22 cellular contexts compared by ENCODE assay signal in the genomic region with DNA sequence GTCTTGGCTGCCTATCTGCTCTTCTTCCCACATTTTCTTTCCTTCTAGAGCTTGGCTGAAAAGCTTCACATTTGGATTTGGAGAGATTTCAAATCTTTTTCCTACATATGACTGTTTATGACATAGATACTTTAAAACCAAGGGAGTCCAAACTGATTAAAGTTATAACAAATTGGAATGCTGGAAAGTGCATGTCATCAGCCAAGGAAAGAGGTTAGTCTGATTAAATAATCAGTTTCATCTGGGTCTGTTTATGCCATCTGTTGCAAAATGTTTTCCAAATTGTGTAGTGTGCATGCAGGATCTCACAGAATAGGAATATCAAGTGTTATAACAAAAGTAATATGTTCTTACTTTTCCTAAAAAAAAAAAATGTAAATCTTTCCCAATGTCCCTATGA.
DNase-seq lines count a peak whose midpoint lies in the region; ATAC-seq and TF ChIP-seq lines count a peak whose summit lies in the region.
"Had no signal": no experiment of that assay in that cellular context is flagged by ENCODE, and none has a peak within 500 bp of the region (broad histone marks: within the 10 kb centered on the region; RNA-seq: fewer than 3 reads in every experiment).

No MANE protein-coding gene starts in this region.

- intact Hi-C loops in right lobe of liver (cut with DNase I) = no loop called here

- H3K4me1 ChIP-seq in mucosa of stomach (ENCODE audit: control insufficient read depth, insufficient read depth, low read length) = peaks cover 38% of the 10 kb centered on the region
- no peaks in the 10 kb centered on the region for H3K4me1 ChIP-seq in right lobe of liver
- H3K4me1 ChIP-seq: ascending aorta, parathyroid adenoma had no signal

- H3K27ac ChIP-seq in epithelial cell of prostate (peak overlapping the region; percentile 69), right lobe of liver (no peak overlapping the region)
- H3K27ac ChIP-seq: ascending aorta, gastroesophageal sphincter, parathyroid adenoma, sigmoid colon had no signal

- peak overlapping the region; percentile 55 for H3K9ac ChIP-seq in mucosa of stomach (ENCODE audit: low read length)
- H3K9ac ChIP-seq: parathyroid adenoma, SK-N-SH had no signal

- H3K36me3 ChIP-seq in mucosa of stomach (ENCODE audit: control insufficient read depth, insufficient read depth, low read length) = no peaks in the 10 kb centered on the region
- H3K36me3 ChIP-seq in right lobe of liver = no peaks in the 10 kb centered on the region
- H3K36me3 ChIP-seq: ascending aorta, gastroesophageal sphincter, sigmoid colon had no signal

- ATAC-seq in right lobe of liver (no peak), SK-N-SH treated with all-trans-retinoic acid at 6 μM for 48 hours (no peak), GM19324 (IDR thresholded peaks at IDR 0.05; ENCODE audit: low FRiP score, unreplicated experiment) (no peak)
- ATAC-seq: activated CD4-positive, CD25-positive, alpha-beta regulatory T cell treated with anti-CD3 and anti-CD28 coated beads, Interleukin-2, amount 50 U/mL, for 24 hours; gastroesophageal sphincter; HCT116; natural killer cell treated with Interleukin-12 subunit alpha and Interleukin-12 subunit beta and Interleukin-15 and Interleukin-18, amount 100 ng/mL, for 72 hours had no signal

- no peak for TF ChIP-seq POLR2A in right lobe of liver (IDR thresholded peaks at IDR 0.05)

- H3K4me3 ChIP-seq in AG10803 (ENCODE audit: low read length) = peak overlapping the region; percentile 11; the same call in 1 of the 2 replicates
- H3K4me3 ChIP-seq in mucosa of stomach (ENCODE audit: low read length) = peak overlapping the region; percentile 29
- no peak overlapping the region for H3K4me3 ChIP-seq in right lobe of liver
- H3K4me3 ChIP-seq: ascending aorta, gastroesophageal sphincter, sigmoid colon had no signal

- DNase-seq in AG10803 (ENCODE audit: low read depth) (peak; percentile 84), HS-5 (ENCODE audit: low read depth) (peak; percentile 18), epithelial cell of prostate (ENCODE audit: low read depth, low spot score) (no peak), right lobe of liver (no peak)
- DNase-seq in activated CD4-positive, alpha-beta T cell treated with anti-CD3 and anti-CD28 coated beads, Interleukin-2, amount 50 U/mL, for 48 hours = no peak
- DNase-seq: activated naive CD4-positive, alpha-beta T cell treated with anti-CD3 and anti-CD28 coated beads, Interleukin-2, amount 50 U/mL, for 16 hours; activated T-cell treated with anti-CD3 and anti-CD28 coated beads, Interleukin-2, amount 50 U/mL, for 48 hours; mesendoderm; NCI-H1417 treated with DMSO at 0.1 percent for 48 hours; NCI-H524 treated with DMSO at 0.1 percent for 48 hours; sigmoid colon; SK-N-SH; T1000 had no signal

- H3K27me3 ChIP-seq in mucosa of stomach (ENCODE audit: control insufficient read depth, insufficient read depth, low read length) (no peaks in the 10 kb centered on the region), right lobe of liver (no peaks in the 10 kb centered on the region)
- H3K27me3 ChIP-seq: ascending aorta, gastroesophageal sphincter, sigmoid colon had no signal

- H3K9me3 ChIP-seq in mucosa of stomach (ENCODE audit: control insufficient read depth, low read length) (no peaks in the 10 kb centered on the region), right lobe of liver (no peaks in the 10 kb centered on the region)
- H3K9me3 ChIP-seq: ascending aorta, gastroesophageal sphincter, sigmoid colon, SK-N-SH had no signal

- TF ChIP-seq CTCF in AG10803 (conservative IDR thresholded peaks at IDR 0.05; ENCODE audit: low read length) = no peak
- no peak for TF ChIP-seq CTCF in right lobe of liver (IDR thresholded peaks at IDR 0.05)

TF ChIP-seq in SK-N-SH treated with all-trans-retinoic acid at 6 μM for 48 hours, 23 proteins besides CTCF, POLR2A, EP300 and RAD21:
- TF ChIP-seq PPARA (CRISPR knock-in tag; IDR thresholded peaks at IDR 0.05; ENCODE audit: borderline replicate concordance) (no peak), RARB (CRISPR knock-in tag; IDR thresholded peaks at IDR 0.05) (no peak), ZFP3 (CRISPR knock-in tag; IDR thresholded peaks at IDR 0.05) (no peak), ZC3H10 (CRISPR knock-in tag; IDR thresholded peaks at IDR 0.05) (no peak), TSHZ2 (CRISPR knock-in tag; IDR thresholded peaks at IDR 0.05) (no peak), ZNF70 (CRISPR knock-in tag; IDR thresholded peaks at IDR 0.05) (no peak), ZFP30 (CRISPR knock-in tag; IDR thresholded peaks at IDR 0.05) (no peak), TCF4 (CRISPR knock-in tag; IDR thresholded peaks at IDR 0.05; ENCODE audit: borderline replicate concordance) (no peak), POU6F1 (CRISPR knock-in tag; IDR thresholded peaks at IDR 0.05; ENCODE audit: borderline replicate concordance, low read depth) (no peak), OSR1 (CRISPR knock-in tag; IDR thresholded peaks at IDR 0.05) (no peak), ARNTL (CRISPR knock-in tag; IDR thresholded peaks at IDR 0.05; ENCODE audit: borderline replicate concordance, low read depth) (no peak), ISL1 (CRISPR knock-in tag; IDR thresholded peaks at IDR 0.05) (no peak), TOX (CRISPR knock-in tag; IDR thresholded peaks at IDR 0.05; ENCODE audit: borderline replicate concordance) (no peak), ZNF565 (CRISPR knock-in tag; conservative IDR thresholded peaks at IDR 0.05; ENCODE audit: low read depth) (no peak), SNAI2 (CRISPR knock-in tag; IDR thresholded peaks at IDR 0.05) (no peak), GLIS3 (CRISPR knock-in tag; IDR thresholded peaks at IDR 0.05) (no peak), ZNF8 (CRISPR knock-in tag; IDR thresholded peaks at IDR 0.05) (no peak)
- TF ChIP-seq, protein P1, sequence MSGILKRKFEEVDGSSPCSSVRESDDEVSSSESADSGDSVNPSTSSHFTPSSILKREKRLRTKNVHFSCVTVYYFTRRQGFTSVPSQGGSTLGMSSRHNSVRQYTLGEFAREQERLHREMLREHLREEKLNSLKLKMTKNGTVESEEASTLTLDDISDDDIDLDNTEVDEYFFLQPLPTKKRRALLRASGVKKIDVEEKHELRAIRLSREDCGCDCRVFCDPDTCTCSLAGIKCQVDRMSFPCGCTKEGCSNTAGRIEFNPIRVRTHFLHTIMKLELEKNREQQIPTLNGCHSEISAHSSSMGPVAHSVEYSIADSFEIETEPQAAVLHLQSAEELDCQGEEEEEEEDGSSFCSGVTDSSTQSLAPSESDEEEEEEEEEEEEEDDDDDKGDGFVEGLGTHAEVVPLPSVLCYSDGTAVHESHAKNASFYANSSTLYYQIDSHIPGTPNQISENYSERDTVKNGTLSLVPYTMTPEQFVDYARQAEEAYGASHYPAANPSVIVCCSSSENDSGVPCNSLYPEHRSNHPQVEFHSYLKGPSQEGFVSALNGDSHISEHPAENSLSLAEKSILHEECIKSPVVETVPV (CRISPR knock-in tag; IDR thresholded peaks at IDR 0.05) = no peak
- TF ChIP-seq, protein P2, sequence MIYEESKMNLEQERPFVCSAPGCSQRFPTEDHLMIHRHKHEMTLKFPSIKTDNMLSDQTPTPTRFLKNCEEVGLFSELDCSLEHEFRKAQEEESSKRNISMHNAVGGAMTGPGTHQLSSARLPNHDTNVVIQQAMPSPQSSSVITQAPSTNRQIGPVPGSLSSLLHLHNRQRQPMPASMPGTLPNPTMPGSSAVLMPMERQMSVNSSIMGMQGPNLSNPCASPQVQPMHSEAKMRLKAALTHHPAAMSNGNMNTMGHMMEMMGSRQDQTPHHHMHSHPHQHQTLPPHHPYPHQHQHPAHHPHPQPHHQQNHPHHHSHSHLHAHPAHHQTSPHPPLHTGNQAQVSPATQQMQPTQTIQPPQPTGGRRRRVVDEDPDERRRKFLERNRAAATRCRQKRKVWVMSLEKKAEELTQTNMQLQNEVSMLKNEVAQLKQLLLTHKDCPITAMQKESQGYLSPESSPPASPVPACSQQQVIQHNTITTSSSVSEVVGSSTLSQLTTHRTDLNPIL (CRISPR knock-in tag; IDR thresholded peaks at IDR 0.05; ENCODE audit: low read depth) = no peak

Comparison
In these comparisons a context has a peak if more than half of its experiments do, and no peak if none do; other contexts are left out.
1. DNase-seq: peak in AG10803 (single experiment) and HS-5 (single experiment); none in epithelial cell of prostate (single experiment), right lobe of liver (0 of 3) and activated CD4-positive, alpha-beta T cell treated with anti-CD3 and anti-CD28 coated beads, Interleukin-2, amount 50 U/mL, for 48 hours (0 of 2).
2. H3K4me3 ChIP-seq: peak in AG10803 (single experiment) and mucosa of stomach (single experiment); none in right lobe of liver (0 of 3).